ENCODE assay signal across 20 cellular contexts in genomic region chr3:98692787-98693473, GRCh38.
A peak's percentile ranks its signal among the peaks of the same experiment; 100 is the strongest.
DNase-seq lines count a peak whose midpoint lies in the region; ATAC-seq and TF ChIP-seq lines count a peak whose summit lies in the region.
"Had no signal": no experiment of that assay in that cellular context is flagged by ENCODE, and none has a peak within 500 bp of the region (broad histone marks: within the 10 kb centered on the region; RNA-seq: fewer than 3 reads in every experiment).

No MANE protein-coding gene starts in this region.

- H3K4me1 ChIP-seq in left ventricle myocardium inferior, result peaks cover 7% of the 10 kb centered on the region

- no peaks in the 10 kb centered on the region for H3K9me3 ChIP-seq in left ventricle myocardium inferior (replicated peaks)

- H3K36me3 ChIP-seq in left ventricle myocardium inferior, result no peaks in the 10 kb centered on the region
- H3K36me3 ChIP-seq: brain microvascular endothelial cell had no signal

- peak; percentile 85 for ATAC-seq in Right ventricle myocardium inferior
- no peak for ATAC-seq in GM19023 (IDR thresholded peaks at IDR 0.05; ENCODE audit: unreplicated experiment)
- ATAC-seq: activated CD8-positive, alpha-beta T cell treated with anti-CD3 and anti-CD28 coated beads, Interleukin-2, amount 10 ng/mL, durations not matched to agents 7 days and 5 days; sciatic nerve had no signal

- intact Hi-C loops in Right ventricle myocardium inferior (cut with DNase I), result no loop called here
- intact Hi-C loops in cardiac septum (cut with DNase I), result loop anchor here (5.0 kb wide), 2 partner anchors 39 to 94 kb away; no protein-coding TSS in a partner anchor
- intact Hi-C loops in left ventricle myocardium inferior (cut with micrococcal nuclease), result no loop called here

- no peak for TF ChIP-seq CTCF in left ventricle myocardium inferior (IDR thresholded peaks at IDR 0.05; ENCODE audit: borderline replicate concordance)

- H3K4me3 ChIP-seq in left ventricle myocardium inferior, result no peak overlapping the region

- DNase-seq in Right ventricle myocardium inferior (ENCODE audit: missing footprints), result no peak
- no peak for DNase-seq in cardiac septum (ENCODE audit: low spot score)
- peak; percentile 26 for DNase-seq in OCI-M1 (lab: John Stamatoyannopoulos, UW)
- DNase-seq in left ventricle myocardium inferior, result no peak
- DNase-seq in putamen (ENCODE audit: low spot score), result no peak
- no peak for DNase-seq in NCI-H345 treated with DMSO at 0.1 percent for 48 hours (lab: John Stamatoyannopoulos, UW; ENCODE audit: unreplicated experiment)
- DNase-seq in ecto neural progenitor cell (ENCODE audit: low spot score), result no peak
- DNase-seq: ACHN; activated CD8-positive, alpha-beta T cell treated with anti-CD3 and anti-CD28 coated beads, Interleukin-2, amount 10 ng/mL, durations not matched to agents 7 days and 5 days; brain microvascular endothelial cell; CD8-positive, alpha-beta memory T cell; GOT3; NCI-H1436; NCI-H2171; NCI-H748 treated with DMSO at 0.1 percent for 48 hours; stimulated activated CD4-positive, alpha-beta T cell treated with anti-CD3 and anti-CD28 coated beads, Interleukin-1b, Interleukin-23, amount 100 ng/mL, for 48 hours; T-helper 1 cell had no signal

- no peaks in the 10 kb centered on the region for H3K27me3 ChIP-seq in left ventricle myocardium inferior (ENCODE audit: low read depth)
- H3K27me3 ChIP-seq: brain microvascular endothelial cell had no signal

- peak overlapping the region; percentile 69 for H3K27ac ChIP-seq in left ventricle myocardium inferior (replicated peaks)
- H3K27ac ChIP-seq: brain microvascular endothelial cell, KMS-11 had no signal
